ENCODE assay signal across 27 cellular contexts in genomic region chr13:113013303-113013702, GRCh38. TPM values are rescaled to one million over a fixed set of nuclear protein-coding genes. Genes with fewer than 3 reads are reported as not detected.
DNase-seq lines count a peak whose midpoint lies in the region; ATAC-seq and TF ChIP-seq lines count a peak whose summit lies in the region.
"Had no signal": no experiment of that assay in that cellular context is flagged by ENCODE, and none has a peak within 500 bp of the region (broad histone marks: within the 10 kb centered on the region; RNA-seq: fewer than 3 reads in every experiment).

No MANE protein-coding gene starts in this region.

- H2BK12ac ChIP-seq in neuronal stem cell (ENCODE audit: low read length) = no peak overlapping the region

- POLR2A ChIA-PET in CD4-positive, alpha-beta T cell (lab: Charles Lee) = no interaction called here
- POLR2A ChIA-PET in CD8-positive, alpha-beta T cell (lab: Charles Lee) = no interaction called here

- H3K27me3 Mint-ChIP-seq in CD4-positive, alpha-beta T cell = no peaks in the 10 kb centered on the region
- H3K27me3 Mint-ChIP-seq in nephron progenitor cell (ENCODE audit: low read depth, poor library complexity) = peaks cover 10% of the 10 kb centered on the region
- peaks cover 2% of the 10 kb centered on the region for H3K27me3 Mint-ChIP-seq in CD8-positive, alpha-beta T cell (ENCODE audit: low read depth)
- H3K27me3 Mint-ChIP-seq: activated CD4-positive, alpha-beta T cell treated with anti-CD3 and anti-CD28 coated beads for 36 hours; activated T-cell treated with anti-CD3 and anti-CD28 coated beads, Interleukin-2, amount 50 U/mL, for 24 hours; IgD-negative memory B cell had no signal

- H3K4ac ChIP-seq in neuronal stem cell (ENCODE audit: low read length) = no peak overlapping the region

- peak overlapping the region; percentile 39 for H3K9ac ChIP-seq in neuronal stem cell (ENCODE audit: low read depth, low read length, poor library complexity)

- H3K9me3 ChIP-seq in right cardiac atrium (ENCODE audit: control insufficient read depth, low read length) (no peaks in the 10 kb centered on the region), esophagus (ENCODE audit: control insufficient read depth in 2 of 2, insufficient read depth in 1 of 2, low read depth in 1 of 2, low read length in 1 of 2) (peaks cover 0 to 2% of the 10 kb centered on the region in 2 donors), neuronal stem cell (replicated peaks in 1 of 2; ENCODE audit: control insufficient read depth in 2 of 2, insufficient read depth in 1 of 2, low read depth in 1 of 2, low read length in 2 of 2) (peaks cover 5 to 16% of the 10 kb centered on the region in 2 donors)
- no peaks in the 10 kb centered on the region for H3K9me3 ChIP-seq in CD4-positive, alpha-beta T cell (ENCODE audit: control insufficient read depth, low read length)
- H3K9me3 ChIP-seq in CD8-positive, alpha-beta T cell (ENCODE audit: low read length) = no peaks in the 10 kb centered on the region
- H3K9me3 ChIP-seq: adrenal gland, BE2C, heart right ventricle, left ventricle myocardium inferior, neutrophil, tibial nerve had no signal

- no peaks in the 10 kb centered on the region for H3K36me3 ChIP-seq in esophagus (ENCODE audit: control insufficient read depth in 2 of 2, insufficient read depth in 2 of 2, low read length in 1 of 2)
- H3K36me3 ChIP-seq in neuronal stem cell (replicated peaks in 1 of 2; ENCODE audit: control insufficient read depth in 2 of 2, insufficient read depth in 2 of 2, low read length in 2 of 2) = peaks cover 10 to 48% of the 10 kb centered on the region in 2 donors
- H3K36me3 ChIP-seq in CD8-positive, alpha-beta T cell (ENCODE audit: insufficient read depth, low read length) = peaks cover 4% of the 10 kb centered on the region
- H3K36me3 ChIP-seq: adrenal gland, BE2C, cardiac muscle cell, neutrophil, tibial nerve had no signal

- 85% methylated on average over 9 of the region's 9 CpGs for WGBS in right cardiac atrium
- 49 to 51% methylated on average over 9 of the region's 9 CpGs for WGBS in esophagus, 2 donors
- no CpG with 5 or more reads among the region's 9 CpGs for WGBS in neuronal stem cell (ENCODE audit: extremely low coverage in 2 of 2, insufficient read length in 2 of 2, insufficient replicate concordance in 1 of 2), 2 donors

- H3K4me3 ChIP-seq in right cardiac atrium (ENCODE audit: low read length) = no peak overlapping the region
- H3K4me3 ChIP-seq in esophagus (ENCODE audit: low read depth in 1 of 2, low read length in 2 of 2) = no peak overlapping the region
- H3K4me3 ChIP-seq in neuronal stem cell (ENCODE audit: low read length in 2 of 2) = no peak overlapping the region
- no peak overlapping the region for H3K4me3 ChIP-seq in CD8-positive, alpha-beta T cell (ENCODE audit: low read depth, low read length)
- H3K4me3 ChIP-seq: adrenal gland, cardiac muscle cell, heart right ventricle, left ventricle myocardium inferior, tibial nerve had no signal

- H2BK120ac ChIP-seq in neuronal stem cell (ENCODE audit: low read depth, low read length) = no peak overlapping the region

- H3K18ac ChIP-seq in neuronal stem cell (ENCODE audit: low read length) = no peak overlapping the region

- H3K4me1 Mint-ChIP-seq in CD4-positive, alpha-beta T cell (ENCODE audit: low read depth) = peaks cover 4% of the 10 kb centered on the region
- H3K4me1 Mint-ChIP-seq in nephron progenitor cell = peaks cover 12% of the 10 kb centered on the region
- H3K4me1 Mint-ChIP-seq in CD8-positive, alpha-beta T cell (ENCODE audit: low read depth) = peaks cover 3% of the 10 kb centered on the region

- H3K27me3 ChIP-seq in right cardiac atrium (ENCODE audit: control insufficient read depth, insufficient read depth) (no peaks in the 10 kb centered on the region), esophagus (ENCODE audit: control insufficient read depth in 1 of 2, insufficient read depth in 2 of 2, low read length in 2 of 2) (no peaks in the 10 kb centered on the region), neuronal stem cell (ENCODE audit: control insufficient read depth in 3 of 3, insufficient read depth in 3 of 3, low read depth in 1 of 3, low read length in 3 of 3) (no peaks in the 10 kb centered on the region)
- H3K27me3 ChIP-seq in CD4-positive, alpha-beta T cell (ENCODE audit: control insufficient read depth, insufficient read depth, low read length) = no peaks in the 10 kb centered on the region
- H3K27me3 ChIP-seq in CD8-positive, alpha-beta T cell (ENCODE audit: insufficient read depth, low read length) = no peaks in the 10 kb centered on the region
- H3K27me3 ChIP-seq: adrenal gland, BE2C, cardiac muscle cell, heart right ventricle, tibial nerve had no signal

- ATAC-seq in right cardiac atrium = no peak
- ATAC-seq in left ventricle myocardium superior = no peak
- ATAC-seq in CD4-positive, alpha-beta T cell (ENCODE audit: poor library complexity) = no peak
- no peak for ATAC-seq in CD8-positive, alpha-beta T cell
- ATAC-seq: activated CD4-positive, alpha-beta T cell treated with anti-CD3 and anti-CD28 coated beads for 36 hours; heart right ventricle; Right ventricle myocardium inferior; stimulated activated naive CD8-positive, alpha-beta T cell treated with anti-CD3 and anti-CD28 coated beads, Interleukin-15, Interleukin-2, amounts not matched to agents 100 U/mL and 50 U/mL, for 24 hours had no signal

- H2AK5ac ChIP-seq in neuronal stem cell (ENCODE audit: low read depth, low read length) = peak overlapping the region; percentile 84

- intact Hi-C loops in right cardiac atrium (cut with DNase I) = no loop called here
- intact Hi-C loops in left ventricle myocardium superior (cut with micrococcal nuclease) = no loop called here
- intact Hi-C loops in CD4-positive, alpha-beta T cell (cut with DNase I, micrococcal nuclease) = no loop called here
- intact Hi-C loops in CD8-positive, alpha-beta T cell (cut with DNase I, micrococcal nuclease) = no loop called here

- H2BK5ac ChIP-seq in neuronal stem cell (ENCODE audit: low read length) = no peak overlapping the region

- no peak for TF ChIP-seq CTCF in CD4-positive, alpha-beta T cell (IDR thresholded peaks at IDR 0.05)
- no peak for TF ChIP-seq CTCF in nephron progenitor cell (IDR thresholded peaks at IDR 0.05)
- TF ChIP-seq CTCF in CD8-positive, alpha-beta T cell (IDR thresholded peaks at IDR 0.05) = no peak
- TF ChIP-seq CTCF in GM13977 (IDR thresholded peaks at IDR 0.05; ENCODE audit: extremely low read depth, insufficient read depth, missing control alignments) = no peak

- H4K8ac ChIP-seq in neuronal stem cell (ENCODE audit: low read depth, low read length) = no peak overlapping the region

- H4K91ac ChIP-seq in neuronal stem cell (ENCODE audit: low read depth, low read length, poor library complexity) = no peak overlapping the region

- no peak overlapping the region for H2AFZ ChIP-seq in neuronal stem cell (ENCODE audit: low read length)

- H3K4me2 ChIP-seq in neuronal stem cell (ENCODE audit: insufficient read depth, low read length, poor library complexity, severe bottlenecking) = no peak overlapping the region

- in situ Hi-C loops in GM13977 (cut with MboI; ENCODE audit: low pct_unique_long_range_greater_than_20kb, low sequenced_read_pairs, unreplicated experiment) = no loop called here

- H3K4me1 ChIP-seq in right cardiac atrium (ENCODE audit: control insufficient read depth, insufficient read depth, low read length) = no peaks in the 10 kb centered on the region
- H3K4me1 ChIP-seq in esophagus (ENCODE audit: control insufficient read depth in 2 of 2, insufficient read depth in 2 of 2, low read length in 1 of 2) = peaks cover 7 to 27% of the 10 kb centered on the region in 2 donors
- H3K4me1 ChIP-seq in neuronal stem cell (ENCODE audit: control insufficient read depth in 2 of 2, insufficient read depth in 1 of 2, low read depth in 1 of 2, low read length in 2 of 2) = peaks cover 0 to 5% of the 10 kb centered on the region in 2 donors
- H3K4me1 ChIP-seq in CD8-positive, alpha-beta T cell (ENCODE audit: insufficient read depth, low read length) = no peaks in the 10 kb centered on the region
- H3K4me1 ChIP-seq: tibial nerve had no signal

- H3K23ac ChIP-seq in neuronal stem cell (ENCODE audit: low read depth, low read length, poor library complexity) = no peak overlapping the region

- H3K14ac ChIP-seq in neuronal stem cell (ENCODE audit: low read length) = no peak overlapping the region

- DNase-seq in right cardiac atrium = peak in 2 of 3 donors; percentile 4 to 5
- no peak for DNase-seq in left ventricle myocardium superior
- DNase-seq in neuronal stem cell (ENCODE audit: low spot score) = no peak
- DNase-seq in CD4-positive, alpha-beta T cell = no peak
- DNase-seq in nephron progenitor cell = no peak
- no peak for DNase-seq in CD8-positive, alpha-beta T cell
- DNase-seq in GM13977 (ENCODE audit: low spot score) = no peak
- DNase-seq: activated CD4-positive, alpha-beta T cell treated with anti-CD3 and anti-CD28 coated beads for 36 hours; activated CD8-positive, alpha-beta memory T cell treated with anti-CD3 and anti-CD28 coated beads for 24 hours; activated naive CD4-positive, alpha-beta T cell; activated T-cell treated with anti-CD3 and anti-CD28 coated beads, Interleukin-2, amount 50 U/mL, for 24 hours; adrenal gland; BE2C; H7; heart right ventricle; left ventricle myocardium inferior; NCI-H1436; NCI-H774; stimulated activated CD4-positive, alpha-beta T cell treated with anti-CD3 and anti-CD28 coated beads, Interleukin-4, amount 100 ng/mL, for 24 hours; stimulated activated naive CD8-positive, alpha-beta T cell treated with anti-CD3 and anti-CD28 coated beads, Interleukin-15, Interleukin-2, amounts not matched to agents 100 U/mL and 50 U/mL, for 24 hours had no signal

- H3K27ac ChIP-seq in right cardiac atrium (ENCODE audit: low read length) (no peak overlapping the region), esophagus (ENCODE audit: low read depth in 2 of 2, low read length in 1 of 2) (peak overlapping the region; percentile 67 to 74), neuronal stem cell (replicated peaks; ENCODE audit: low read length) (no peak overlapping the region)
- no peak overlapping the region for H3K27ac ChIP-seq in CD4-positive, alpha-beta T cell (ENCODE audit: low read depth, low read length)
- H3K27ac ChIP-seq in CD8-positive, alpha-beta T cell (ENCODE audit: low read depth, low read length) = no peak overlapping the region
- H3K27ac ChIP-seq: cardiac muscle cell, heart right ventricle, left ventricle myocardium inferior, neutrophil, tibial nerve had no signal

- H3K36me3 Mint-ChIP-seq in CD4-positive, alpha-beta T cell (ENCODE audit: low read depth) = peaks cover 3% of the 10 kb centered on the region
- peaks cover 9% of the 10 kb centered on the region for H3K36me3 Mint-ChIP-seq in nephron progenitor cell (ENCODE audit: low read depth)
- H3K36me3 Mint-ChIP-seq in CD8-positive, alpha-beta T cell = peaks cover 17% of the 10 kb centered on the region

- no peak overlapping the region for H2BK15ac ChIP-seq in neuronal stem cell (ENCODE audit: low read length)

- H3K9me3 Mint-ChIP-seq in CD4-positive, alpha-beta T cell = no peaks in the 10 kb centered on the region
- peaks cover 14% of the 10 kb centered on the region for H3K9me3 Mint-ChIP-seq in nephron progenitor cell
- H3K9me3 Mint-ChIP-seq in CD8-positive, alpha-beta T cell = no peaks in the 10 kb centered on the region
- H3K9me3 Mint-ChIP-seq: activated T-cell treated with anti-CD3 and anti-CD28 coated beads, Interleukin-2, amount 50 U/mL, for 24 hours; IgD-negative memory B cell had no signal

- CTCF ChIA-PET in CD4-positive, alpha-beta T cell (lab: Charles Lee) = no interaction called here
- CTCF ChIA-PET in CD8-positive, alpha-beta T cell (lab: Charles Lee) = no interaction called here

- H3K4me3 Mint-ChIP-seq in CD4-positive, alpha-beta T cell = no peak overlapping the region
- no peak overlapping the region for H3K4me3 Mint-ChIP-seq in nephron progenitor cell
- no peak overlapping the region for H3K4me3 Mint-ChIP-seq in CD8-positive, alpha-beta T cell
- H3K4me3 Mint-ChIP-seq: activated CD4-positive, alpha-beta T cell treated with anti-CD3 and anti-CD28 coated beads for 36 hours; activated T-cell treated with anti-CD3 and anti-CD28 coated beads, Interleukin-2, amount 50 U/mL, for 24 hours; IgD-negative memory B cell had no signal

- peaks cover 19% of the 10 kb centered on the region for H3K79me1 ChIP-seq in neuronal stem cell (ENCODE audit: low read depth, low read length)

- H3K27ac Mint-ChIP-seq in CD4-positive, alpha-beta T cell = no peak overlapping the region
- H3K27ac Mint-ChIP-seq in nephron progenitor cell = no peak overlapping the region
- no peak overlapping the region for H3K27ac Mint-ChIP-seq in CD8-positive, alpha-beta T cell
- H3K27ac Mint-ChIP-seq: activated CD4-positive, alpha-beta T cell treated with anti-CD3 and anti-CD28 coated beads for 36 hours; activated T-cell treated with anti-CD3 and anti-CD28 coated beads, Interleukin-2, amount 50 U/mL, for 24 hours; IgD-negative memory B cell had no signal

RNA-seq across cellular contexts. Expression of gene MCF2L, which starts 44.3 kb away (rescaled TPM):
- 10 to 100 TPM; 18.0 to 47.5 (median 27.4) TPM for total RNA-seq in right cardiac atrium
- 33.2 TPM for polyA plus RNA-seq in right cardiac atrium
- total RNA-seq in left ventricle myocardium superior = 49.5 TPM
- 10 to 100 TPM; 10.9 to 19.4 TPM for polyA plus RNA-seq in esophagus
- 20.8 TPM for polyA plus RNA-seq in neuronal stem cell (2013, experiment 1 of 2)
- 20.3 TPM for polyA plus RNA-seq in neuronal stem cell (2013, experiment 2 of 2)
- total RNA-seq in CD4-positive, alpha-beta T cell = 10 to 100 TPM; 13.0 to 13.5 TPM
- total RNA-seq in CD8-positive, alpha-beta T cell = 10 to 100 TPM; 13.7 to 15.0 TPM
- total RNA-seq: M059J had no signal

Comparison
In these comparisons a context has a peak if more than half of its experiments do, and no peak if none do; other contexts are left out.
1. DNase-seq: peak in right cardiac atrium (2 of 3); none in left ventricle myocardium superior (single experiment), neuronal stem cell (single experiment), CD4-positive, alpha-beta T cell (0 of 10), nephron progenitor cell (single experiment), CD8-positive, alpha-beta T cell (0 of 7) and GM13977 (single experiment).
2. H3K27ac ChIP-seq: peak in esophagus (2 of 2); none in right cardiac atrium (single experiment), neuronal stem cell (single experiment), CD4-positive, alpha-beta T cell (single experiment) and CD8-positive, alpha-beta T cell (single experiment).